ENCODE assay signal across 8 cellular contexts in the genomic region with DNA sequence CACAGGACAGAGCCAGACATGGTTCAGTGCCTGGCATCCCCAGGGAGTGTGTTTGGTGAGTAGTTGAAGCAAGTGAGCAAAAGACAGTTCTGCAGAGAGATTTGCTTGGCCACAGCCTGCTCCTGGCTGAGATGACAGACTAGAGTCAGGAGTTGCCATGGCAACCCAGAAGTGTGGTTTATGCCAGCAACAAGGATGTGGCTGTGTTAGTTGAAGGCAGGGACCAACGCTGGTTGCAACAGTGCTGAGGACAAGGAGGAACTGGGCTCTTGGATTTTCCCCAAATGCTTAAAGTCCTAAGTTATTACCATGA. TPM values are rescaled to one million over a fixed set of nuclear protein-coding genes. Genes with fewer than 3 reads are reported as not detected.
DNase-seq lines count a peak whose midpoint lies in the region; ATAC-seq and TF ChIP-seq lines count a peak whose summit lies in the region.

No MANE protein-coding gene starts in this region.

- peaks cover 4% of the 10 kb centered on the region for H3K9me3 Mint-ChIP-seq in activated T-helper 1 cell treated with anti-CD3 and anti-CD28 coated beads, Interleukin-12 subunit alpha, Interleukin-12 subunit beta, Interleukin-2, Interleukin-4 antibody, amounts not matched to agents 30 ng/mL and 10 ng/mL and 1 ng/mL, durations not matched to agents 14 hours and 24 hours and 36 hours

- peaks cover 30% of the 10 kb centered on the region for H3K27me3 Mint-ChIP-seq in activated T-helper 1 cell treated with anti-CD3 and anti-CD28 coated beads, Interleukin-12 subunit alpha, Interleukin-12 subunit beta, Interleukin-2, Interleukin-4 antibody, amounts not matched to agents 30 ng/mL and 10 ng/mL and 1 ng/mL, durations not matched to agents 14 hours and 24 hours and 36 hours (ENCODE audit: insufficient read depth)

- DNase-seq in AG09309 (ENCODE audit: low read depth): peak; percentile 84
- peak; percentile 50 for DNase-seq in activated T-helper 1 cell treated with anti-CD3 and anti-CD28 coated beads, Interleukin-12 subunit alpha, Interleukin-12 subunit beta, Interleukin-2, Interleukin-4 antibody, amounts not matched to agents 30 ng/mL and 10 ng/mL and 1 ng/mL, durations not matched to agents 14 hours and 24 hours and 36 hours (ENCODE audit: low spot score)
- DNase-seq in head of caudate nucleus: peak; percentile 28 to 94 (median 74)
- DNase-seq in sciatic nerve (ENCODE audit: low spot score): peak; percentile 76
- no peak for DNase-seq in DMS153 (lab: John Stamatoyannopoulos, UW)
- DNase-seq in GF-D8 (lab: John Stamatoyannopoulos, UW): no peak

- intact Hi-C loops in activated T-helper 1 cell treated with anti-CD3 and anti-CD28 coated beads, Interleukin-12 subunit alpha, Interleukin-12 subunit beta, Interleukin-2, Interleukin-4 antibody, amounts not matched to agents 30 ng/mL and 10 ng/mL and 1 ng/mL, durations not matched to agents 14 hours and 24 hours and 36 hours (cut with micrococcal nuclease): loop anchor here (2.0 to 5.0 kb wide), 2 partner anchors 60 to 149 kb away; partner anchors contain the start of gene SPIN1
- intact Hi-C loops in head of caudate nucleus (cut with DNase I): no loop called here
- intact Hi-C loops in sciatic nerve (cut with DNase I): no loop called here

- H3K27ac Mint-ChIP-seq in activated T-helper 1 cell treated with anti-CD3 and anti-CD28 coated beads, Interleukin-12 subunit alpha, Interleukin-12 subunit beta, Interleukin-2, Interleukin-4 antibody, amounts not matched to agents 30 ng/mL and 10 ng/mL and 1 ng/mL, durations not matched to agents 14 hours and 24 hours and 36 hours: no peak overlapping the region

- H3K4me3 ChIP-seq in AG09309 (ENCODE audit: control insufficient read depth, low read depth, low read length): no peak overlapping the region

- peaks cover 7% of the 10 kb centered on the region for H3K4me1 Mint-ChIP-seq in activated T-helper 1 cell treated with anti-CD3 and anti-CD28 coated beads, Interleukin-12 subunit alpha, Interleukin-12 subunit beta, Interleukin-2, Interleukin-4 antibody, amounts not matched to agents 30 ng/mL and 10 ng/mL and 1 ng/mL, durations not matched to agents 14 hours and 24 hours and 36 hours (ENCODE audit: low read depth)

- peak; percentile 55 for ATAC-seq in HG02981 (IDR thresholded peaks at IDR 0.05; ENCODE audit: unreplicated experiment)
- peak; percentile 73 for ATAC-seq in sciatic nerve
- ATAC-seq in GM21526 (IDR thresholded peaks at IDR 0.05; ENCODE audit: low FRiP score, unreplicated experiment): no peak

- H3K4me3 Mint-ChIP-seq in activated T-helper 1 cell treated with anti-CD3 and anti-CD28 coated beads, Interleukin-12 subunit alpha, Interleukin-12 subunit beta, Interleukin-2, Interleukin-4 antibody, amounts not matched to agents 30 ng/mL and 10 ng/mL and 1 ng/mL, durations not matched to agents 14 hours and 24 hours and 36 hours: no peak overlapping the region

- TF ChIP-seq CTCF in AG09309 (IDR thresholded peaks at IDR 0.05; ENCODE audit: control insufficient read depth, insufficient read depth, low read depth, low read length, missing control alignments): no peak

- H3K36me3 Mint-ChIP-seq in activated T-helper 1 cell treated with anti-CD3 and anti-CD28 coated beads, Interleukin-12 subunit alpha, Interleukin-12 subunit beta, Interleukin-2, Interleukin-4 antibody, amounts not matched to agents 30 ng/mL and 10 ng/mL and 1 ng/mL, durations not matched to agents 14 hours and 24 hours and 36 hours (ENCODE audit: low read depth): no peaks in the 10 kb centered on the region

RNA-seq across cellular contexts. Expression of gene NXNL2, which starts 2.7 kb away (rescaled TPM):
- not detected in 2 replicates for total RNA-seq in activated T-helper 1 cell treated with anti-CD3 and anti-CD28 coated beads, Interleukin-12 subunit alpha, Interleukin-12 subunit beta, Interleukin-2, Interleukin-4 antibody, amounts not matched to agents 30 ng/mL and 10 ng/mL and 1 ng/mL, durations not matched to agents 14 hours and 24 hours and 36 hours
- total RNA-seq in sciatic nerve: 1.3 TPM

Comparison
In these comparisons a context has a peak if more than half of its experiments do, and no peak if none do; other contexts are left out.
1. DNase-seq: peak in AG09309 (single experiment), activated T-helper 1 cell treated with anti-CD3 and anti-CD28 coated beads, Interleukin-12 subunit alpha, Interleukin-12 subunit beta, Interleukin-2, Interleukin-4 antibody, amounts not matched to agents 30 ng/mL and 10 ng/mL and 1 ng/mL, durations not matched to agents 14 hours and 24 hours and 36 hours (single experiment), head of caudate nucleus (42 of 42) and sciatic nerve (single experiment); none in DMS153 (single experiment) and GF-D8 (single experiment).